In the genomic region with DNA sequence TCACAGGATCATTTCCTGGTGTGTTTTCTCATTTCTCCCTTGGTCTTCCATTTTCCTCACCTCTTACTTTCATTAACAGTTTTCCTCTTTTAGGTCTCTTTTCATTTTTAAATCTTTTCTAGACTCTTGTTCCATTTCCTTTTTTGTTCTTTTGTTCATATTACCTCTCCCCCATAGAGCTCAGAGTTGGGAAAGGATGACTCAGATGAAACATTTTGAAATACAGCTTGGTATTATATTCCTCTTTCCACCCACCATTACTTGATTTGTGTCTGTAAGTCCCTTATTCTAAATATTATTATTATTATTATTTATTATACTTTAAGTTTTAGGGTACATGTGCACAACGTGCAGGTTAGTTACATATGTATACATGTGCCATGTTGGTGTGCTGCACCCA, we compare ENCODE assay signal across 16 cellular contexts.
"Had no signal": no experiment of that assay in that cellular context is flagged by ENCODE, and none has a peak within 500 bp of the region (broad histone marks: within the 10 kb centered on the region; RNA-seq: fewer than 3 reads in every experiment).

No MANE protein-coding gene starts in this region.

- DNase-seq: activated CD4-positive, CD25-positive, alpha-beta regulatory T cell treated with anti-CD3 and anti-CD28 coated beads, Interleukin-2, amount 50 U/mL, for 72 hours; activated T-cell treated with anti-CD3 and anti-CD28 coated beads for 4 hours; amniotic stem cell; effector memory CD8-positive, alpha-beta T cell; foreskin keratinocyte; glutamatergic neuron; hypothalamus; left ventricle myocardium inferior; mucosa of descending colon; naive thymus-derived CD4-positive, alpha-beta T cell; stimulated activated CD4-positive, alpha-beta T cell treated with anti-CD3 and anti-CD28 coated beads, Interleukin-2, amount 100 ng/mL, for 48 hours; T-cell; T1000; uterus had no signal

- ATAC-seq: effector memory CD8-positive, alpha-beta T cell; foreskin keratinocyte; mucosa of descending colon; naive thymus-derived CD4-positive, alpha-beta T cell; stimulated activated memory B cell treated with anti-CD40 and anti-IgM and Interleukin-4, amounts not matched to agents 10 μg/mL and 1 μg/mL and 100 μg/mL, for 72 hours; T-cell had no signal

- H3K4me3 ChIP-seq: left ventricle myocardium inferior, mucosa of descending colon, tibial nerve, uterus had no signal
